ENCODE assay signal across 20 cellular contexts in the genomic region with DNA sequence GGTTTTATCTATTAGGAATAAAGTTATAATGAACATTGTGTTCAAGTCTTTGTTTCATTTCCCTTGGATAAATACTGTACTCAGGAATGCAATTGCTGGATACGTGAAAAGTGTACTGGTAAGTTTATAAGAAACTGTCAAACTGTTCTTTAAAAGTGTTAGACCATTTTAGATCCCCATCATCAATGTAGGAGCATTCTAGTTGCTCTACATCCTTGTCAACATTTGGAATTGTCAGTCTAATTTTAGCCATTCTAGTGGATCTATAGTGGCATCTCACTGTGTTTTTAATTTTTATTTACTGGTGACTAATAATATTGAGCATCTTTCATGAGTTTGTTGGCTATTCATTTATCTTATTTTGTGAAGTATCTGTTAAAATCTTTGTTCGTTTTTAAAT.
DNase-seq lines count a peak whose midpoint lies in the region; ATAC-seq, FAIRE-seq and TF ChIP-seq lines count a peak whose summit lies in the region.
"Had no signal": no experiment of that assay in that cellular context is flagged by ENCODE, and none has a peak within 500 bp of the region (broad histone marks: within the 10 kb centered on the region; RNA-seq: fewer than 3 reads in every experiment).

No MANE protein-coding gene starts in this region.

- H3K9me1 ChIP-seq in K562 (ENCODE audit: control insufficient read depth, insufficient read depth, low read length) = no peaks in the 10 kb centered on the region

- ATAC-seq in HepG2 (no peak), right lobe of liver (no peak), K562 (no peak), HG03442 (IDR thresholded peaks at IDR 0.05; ENCODE audit: unreplicated experiment) (no peak)
- ATAC-seq: CD8-positive, alpha-beta T cell had no signal

- CTCF ChIA-PET in HepG2 (lab: Yijun Ruan, JAX; ENCODE audit: low intra/inter-chr PET ratio, low total read pairs) (no interaction called here), K562 (lab: Yijun Ruan, JAX; ENCODE audit: low intra/inter-chr PET ratio) (no interaction called here)

- BruUV-seq in HepG2 (replicated peaks; lab: Mats Ljungman, UMichigan) = no TSS peak
- BruUV-seq in K562 (replicated peaks; lab: Mats Ljungman, UMichigan) = no TSS peak

- TF ChIP-seq RAD21 in HepG2 (CRISPR knock-in tag; IDR thresholded peaks at IDR 0.05) = no peak
- no peak for TF ChIP-seq RAD21 in K562 (CRISPR knock-in tag; conservative IDR thresholded peaks at IDR 0.05 in 1 of 2, IDR thresholded peaks at IDR 0.05 in 1 of 2)

- WGBS in HepG2 (ENCODE audit: low lambda C conversion rate) = 0% methylated on average over 2 of the region's 2 CpGs
- WGBS in right lobe of liver (ENCODE audit: insufficient coverage, low coverage, low lambda C conversion rate, missing lambda C conversion rate) = 64% methylated on average over 2 of the region's 2 CpGs
- WGBS in K562 (ENCODE audit: insufficient coverage, low coverage, missing lambda C conversion rate) = 0% methylated on average over 2 of the region's 2 CpGs

- H3K4me3 ChIP-seq in HepG2 (replicated peaks in 1 of 3; ENCODE audit: insufficient read depth in 1 of 3, low read depth in 2 of 3, low read length in 3 of 3) (no peak overlapping the region), right lobe of liver (no peak overlapping the region), K562 (no peak overlapping the region)
- H3K4me3 ChIP-seq: BLaER1 treated with 17β-estradiol and CSF1 and Interleukin-3, amounts not matched to agents 10 nM and 100 nM had no signal

- H3K4me1 ChIP-seq in HepG2 (ENCODE audit: insufficient read depth, low read length) (no peaks in the 10 kb centered on the region), right lobe of liver (no peaks in the 10 kb centered on the region), K562 (replicated peaks in 1 of 2; ENCODE audit: control insufficient read depth in 2 of 2, insufficient read depth in 2 of 2, low read length in 2 of 2) (no peaks in the 10 kb centered on the region)
- H3K4me1 ChIP-seq: BLaER1 treated with 17β-estradiol and CSF1 and Interleukin-3, amounts not matched to agents 10 nM and 100 nM; Caco-2 had no signal

- H3K79me2 ChIP-seq in HepG2 (ENCODE audit: insufficient read depth, low read length) = no peaks in the 10 kb centered on the region
- H3K79me2 ChIP-seq in K562 (ENCODE audit: control insufficient read depth, insufficient read depth, low read length) = no peaks in the 10 kb centered on the region

- TF ChIP-seq POLR2A in HepG2 (IDR thresholded peaks at IDR 0.05; ENCODE audit: insufficient read depth in 1 of 2, low read depth in 2 of 2, low read length in 2 of 2) (no peak), right lobe of liver (IDR thresholded peaks at IDR 0.05) (no peak), K562 (conservative IDR thresholded peaks at IDR 0.05) (no peak)

- POLR2A ChIA-PET in HepG2 (lab: Yijun Ruan, JAX) (no interaction called here), K562 (lab: Yijun Ruan, JAX) (no interaction called here)

- intact Hi-C loops in HepG2 (cut with micrococcal nuclease; ENCODE audit: unreplicated experiment) (no loop called here), right lobe of liver (cut with DNase I) (no loop called here), K562 (cut with micrococcal nuclease) (no loop called here)

- H2AFZ ChIP-seq in HepG2 (ENCODE audit: low read length) = no peak overlapping the region
- H2AFZ ChIP-seq in K562 (ENCODE audit: low read depth, low read length) = no peak overlapping the region

- TF ChIP-seq CTCF in HepG2 (CRISPR knock-in tag; IDR thresholded peaks at IDR 0.05) (no peak), right lobe of liver (IDR thresholded peaks at IDR 0.05) (no peak), K562 (IDR thresholded peaks at IDR 0.05 in 2 of 3, conservative IDR thresholded peaks at IDR 0.05 in 1 of 3; ENCODE audit: insufficient read depth in 2 of 3, low read depth in 1 of 3, low read length in 3 of 3) (no peak)

- H3K27ac ChIP-seq in HepG2 (ENCODE audit: extremely low read length, insufficient read depth, low read length) (no peak overlapping the region), right lobe of liver (no peak overlapping the region), K562 (ENCODE audit: extremely low read depth, low read depth, low read length) (no peak overlapping the region)
- H3K27ac ChIP-seq: BLaER1 treated with 17β-estradiol and CSF1 and Interleukin-3, amounts not matched to agents 10 nM and 100 nM; C4-2B had no signal

- H3K9me3 ChIP-seq in HepG2 (ENCODE audit: low read length) (peaks cover 11% of the 10 kb centered on the region), right lobe of liver (no peaks in the 10 kb centered on the region), K562 (replicated peaks; ENCODE audit: control insufficient read depth, insufficient read depth, low read depth, low read length) (no peaks in the 10 kb centered on the region)

- H4K20me1 ChIP-seq in HepG2 (ENCODE audit: insufficient read depth, low read length) (no peaks in the 10 kb centered on the region), K562 (replicated peaks; ENCODE audit: control insufficient read depth, insufficient read depth, low read length) (no peaks in the 10 kb centered on the region)
- H4K20me1 ChIP-seq: BLaER1 treated with 17β-estradiol and CSF1 and Interleukin-3, amounts not matched to agents 10 nM and 100 nM had no signal

- H3K27me3 ChIP-seq in HepG2 (ENCODE audit: control insufficient read depth in 1 of 2, insufficient read depth in 2 of 2, low read length in 2 of 2) (no peaks in the 10 kb centered on the region), right lobe of liver (no peaks in the 10 kb centered on the region), K562 (ENCODE audit: control insufficient read depth in 2 of 2, insufficient read depth in 2 of 2, low read length in 2 of 2) (no peaks in the 10 kb centered on the region)
- H3K27me3 ChIP-seq: BLaER1 treated with 17β-estradiol and CSF1 and Interleukin-3, amounts not matched to agents 10 nM and 100 nM had no signal

- in situ Hi-C loops in HepG2 (cut with HindIII; ENCODE audit: extremely low pct_ligation_motif_present, low pct_unique_long_range_greater_than_20kb) (no loop called here), K562 (cut with MboI) (no loop called here)

- H3K9ac ChIP-seq in HepG2 (ENCODE audit: insufficient read depth, low read depth, low read length) (no peak overlapping the region), K562 (ENCODE audit: insufficient read depth in 1 of 2, low read depth in 2 of 2, low read length in 2 of 2) (no peak overlapping the region)
- H3K9ac ChIP-seq: BLaER1 treated with 17β-estradiol and CSF1 and Interleukin-3, amounts not matched to agents 10 nM and 100 nM had no signal

- TF ChIP-seq EP300 in HepG2 (IDR thresholded peaks at IDR 0.05; ENCODE audit: low read depth in 2 of 2, low read length in 2 of 2) = no peak
- TF ChIP-seq EP300 in HepG2 (CRISPR knock-in tag; IDR thresholded peaks at IDR 0.05; ENCODE audit: borderline replicate concordance) = no peak
- TF ChIP-seq EP300 in K562 (IDR thresholded peaks at IDR 0.05; ENCODE audit: low read length) = no peak

- H3K36me3 ChIP-seq in HepG2 (replicated peaks in 1 of 2; ENCODE audit: control insufficient read depth in 1 of 2, insufficient read depth in 2 of 2, low read length in 2 of 2) = no peaks in the 10 kb centered on the region
- no peaks in the 10 kb centered on the region for H3K36me3 ChIP-seq in right lobe of liver
- no peaks in the 10 kb centered on the region for H3K36me3 ChIP-seq in K562 (ENCODE audit: control insufficient read depth, insufficient read depth, low read length)
- H3K36me3 ChIP-seq: BLaER1 treated with 17β-estradiol and CSF1 and Interleukin-3, amounts not matched to agents 10 nM and 100 nM had no signal

- DNase-seq in HepG2 (ENCODE audit: low spot score) = no peak
- no peak for DNase-seq in right lobe of liver
- DNase-seq in K562 (ENCODE audit: extremely low read depth in 1 of 4, low spot score in 3 of 4) = no peak
- no peak for DNase-seq in NCI-H2171 (lab: John Stamatoyannopoulos, UW)
- DNase-seq: 8988T; AML-193; Caco-2; Calu3; CD4-positive, alpha-beta T cell; CD8-positive, alpha-beta T cell; DMS79 treated with DMSO at 0.1 percent for 48 hours; GF-D8 had no signal

- H3K4me2 ChIP-seq in HepG2 (ENCODE audit: low read depth, low read length) = no peak overlapping the region
- no peak overlapping the region for H3K4me2 ChIP-seq in K562 (ENCODE audit: insufficient read depth, low read length)
- H3K4me2 ChIP-seq: BLaER1 treated with 17β-estradiol and CSF1 and Interleukin-3, amounts not matched to agents 10 nM and 100 nM had no signal

- FAIRE-seq in HepG2 (lab: Jason Lieb, UNC) (no peak), K562 (lab: Jason Lieb, UNC) (no peak)
- FAIRE-seq: A204.1, D721Med, G401.6, GM12891, GM19239 had no signal

TF ChIP-seq in HepG2, 621 proteins besides CTCF, POLR2A, EP300 and RAD21:
- TF ChIP-seq ZNF7 (CRISPR knock-in tag; IDR thresholded peaks at IDR 0.05) (peak; percentile 88), SAP130 (CRISPR knock-in tag; IDR thresholded peaks at IDR 0.05; ENCODE audit: low read depth) (no peak), HNRNPUL1 (IDR thresholded peaks at IDR 0.05; ENCODE audit: low read depth, low read length) (no peak)

TF ChIP-seq in K562, 482 proteins besides CTCF, POLR2A, EP300 and RAD21:
- TF ChIP-seq RBM25 (IDR thresholded peaks at IDR 0.05; ENCODE audit: low read depth, low read length, severe bottlenecking) (peak; percentile 15), TAF1 (IDR thresholded peaks at IDR 0.05; ENCODE audit: control insufficient read depth, extremely low read depth, insufficient read depth, low read length, severe bottlenecking) (no peak)
